In genomic region chr4:188872809-188873208, GRCh38 we compare ENCODE assay signal across 5 cellular contexts.
"Had no signal": no experiment of that assay in that cellular context is flagged by ENCODE, and none has a peak within 500 bp of the region (broad histone marks: within the 10 kb centered on the region; RNA-seq: fewer than 3 reads in every experiment).

No MANE protein-coding gene starts in this region.

- H3K27ac ChIP-seq: HL-60 had no signal

- DNase-seq: IMR-90, KBM-7, KG1 had no signal

- H3K4me3 ChIP-seq: K562 had no signal
